Comparison of ENCODE assay signal across 3 cellular contexts in genomic region chr2:235510305-235510704, GRCh38.
A peak's percentile ranks its signal among the peaks of the same experiment; 100 is the strongest.
TF ChIP-seq lines count a peak whose summit lies in the region.

No MANE protein-coding gene starts in this region.

TF ChIP-seq in HEK293, 187 proteins besides CTCF, POLR2A, EP300 and RAD21:
- no peak for TF ChIP-seq INSM2 (tag by site-specific recombination; IDR thresholded peaks at IDR 0.05)
- peak; percentile 84 for TF ChIP-seq ZNF146 (tag by site-specific recombination; IDR thresholded peaks at IDR 0.05)
TF ChIP-seq in HEK293: peak in this region for 1.

TF ChIP-seq in HepG2, 621 proteins besides CTCF, POLR2A, EP300 and RAD21 (continues in another document):
- 0 out of 2 replicates have a peak, but pooled peaks have one; percentile 11 for TF ChIP-seq HIC2 (CRISPR knock-in tag; IDR thresholded peaks at IDR 0.05; ENCODE audit: low read depth)
- 0 out of 2 replicates have a peak, but pooled peaks have one; percentile 56 for TF ChIP-seq RCOR2 (CRISPR knock-in tag; IDR thresholded peaks at IDR 0.05)
- no peak for TF ChIP-seq DPF2 (CRISPR knock-in tag; IDR thresholded peaks at IDR 0.05; ENCODE audit: borderline replicate concordance, low read depth)
- 0 out of 2 replicates have a peak, but pooled peaks have one; percentile 37 for TF ChIP-seq HOMEZ (CRISPR knock-in tag; IDR thresholded peaks at IDR 0.05; ENCODE audit: low read depth)
- TF ChIP-seq HMG20B (CRISPR knock-in tag; conservative IDR thresholded peaks at IDR 0.05), result no peak
- TF ChIP-seq ZNF331 (CRISPR knock-in tag; IDR thresholded peaks at IDR 0.05), result 0 out of 2 replicates have a peak, but pooled peaks have one; percentile 19
- 0 out of 2 replicates have a peak, but pooled peaks have one; percentile 7 for TF ChIP-seq TFDP1 (CRISPR knock-in tag; IDR thresholded peaks at IDR 0.05; ENCODE audit: borderline replicate concordance)
- TF ChIP-seq RXRB (CRISPR knock-in tag; IDR thresholded peaks at IDR 0.05; ENCODE audit: borderline replicate concordance), result peak; percentile 42; the same call in 1 of the 2 replicates
- peak; percentile 38; the same call in 1 of the 2 replicates for TF ChIP-seq HNF1B (CRISPR knock-in tag; IDR thresholded peaks at IDR 0.05)
- peak; percentile 59; the same call in 1 of the 2 replicates for TF ChIP-seq HNF1A (IDR thresholded peaks at IDR 0.05; ENCODE audit: low read depth)
- no peak for TF ChIP-seq HNF1A (CRISPR knock-in tag; IDR thresholded peaks at IDR 0.05; ENCODE audit: borderline replicate concordance)
- TF ChIP-seq MAX (IDR thresholded peaks at IDR 0.05), result peak; percentile 58; the same call in 1 of the 2 replicates

TF ChIP-seq in SK-N-SH, 30 proteins besides CTCF, POLR2A, EP300 and RAD21:
- TF ChIP-seq MXI1 (IDR thresholded peaks at IDR 0.05; ENCODE audit: low read depth, low read length), result no peak
- no peak for TF ChIP-seq NRF1 (IDR thresholded peaks at IDR 0.05; ENCODE audit: low read depth, low read length)
- no peak for TF ChIP-seq TCF12 (IDR thresholded peaks at IDR 0.05)
TF ChIP-seq in SK-N-SH: peak in this region for 0.
